12 cellular contexts compared by ENCODE assay signal in the genomic region with DNA sequence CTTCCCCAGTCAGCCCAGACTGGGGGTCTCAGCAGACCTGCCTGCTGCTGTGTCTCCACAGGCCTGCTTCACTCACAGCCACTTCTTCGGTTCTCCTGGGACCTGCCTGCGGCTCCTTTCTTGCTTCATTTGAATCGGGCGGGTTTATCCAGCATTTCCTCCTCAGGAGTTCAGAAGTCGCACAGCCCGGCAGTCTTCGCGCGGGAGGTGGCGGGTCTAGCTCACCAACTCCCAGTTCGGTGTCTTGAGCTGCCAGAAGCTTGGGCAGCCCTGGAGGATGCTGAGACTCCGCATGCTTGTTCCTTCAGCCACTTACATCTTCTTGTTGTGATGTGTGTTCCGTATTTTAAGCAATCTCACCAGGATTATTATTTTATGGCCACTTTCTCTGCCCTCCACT. TPM values are rescaled to one million over a fixed set of nuclear protein-coding genes. Genes with fewer than 3 reads are reported as not detected.
"Had no signal": no experiment of that assay in that cellular context is flagged by ENCODE, and none has a peak within 500 bp of the region (broad histone marks: within the 10 kb centered on the region; RNA-seq: fewer than 3 reads in every experiment).

No MANE protein-coding gene starts in this region.

- DNase-seq: GM23248, GOT3, H7, HCEC 1CT, Karpas-422, KBM-7 had no signal

- H3K4me3 Mint-ChIP-seq: IgD-negative memory B cell had no signal

- H3K4me2 ChIP-seq: KMS-11 had no signal

- H3K27ac ChIP-seq: GM23248, HL-60, KMS-11 had no signal

- H3K4me3 ChIP-seq: GM23248 had no signal

- H3K27ac Mint-ChIP-seq: IgD-negative memory B cell had no signal

- H3K27me3 Mint-ChIP-seq: IgD-negative memory B cell had no signal

- H3K9ac ChIP-seq: GM23248, KMS-11 had no signal

- ATAC-seq: HepG2 had no signal

- H2AFZ ChIP-seq: GM23248 had no signal

RNA-seq across cellular contexts. Expression of gene GAL3ST2, which starts 31.3 kb away (rescaled TPM):
- total RNA-seq: GM23248, H4, HT1080 had no signal
- polyA plus RNA-seq: GM23248, IgD-negative memory B cell had no signal
